ENCODE assay signal across 24 cellular contexts in the genomic region with DNA sequence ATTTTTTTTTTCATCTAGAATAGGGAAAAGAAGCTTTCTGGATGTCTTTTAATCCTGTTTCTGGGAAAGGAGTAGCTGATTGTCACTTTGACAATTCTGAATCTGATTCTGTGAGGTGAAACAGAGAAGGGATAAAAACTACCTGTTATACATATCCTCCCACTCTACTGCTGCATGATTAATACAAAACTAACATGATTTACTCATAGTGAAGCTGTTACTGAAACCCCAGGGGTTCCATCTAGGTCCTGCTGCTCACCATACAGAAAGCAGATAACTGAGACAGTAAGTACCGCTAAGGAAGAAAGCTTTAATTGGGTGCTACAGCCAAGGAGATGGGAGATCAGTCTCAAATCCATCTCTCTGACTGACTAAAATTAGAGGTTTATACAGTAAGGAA.
"Had no signal": no experiment of that assay in that cellular context is flagged by ENCODE, and none has a peak within 500 bp of the region (broad histone marks: within the 10 kb centered on the region; RNA-seq: fewer than 3 reads in every experiment).

No MANE protein-coding gene starts in this region.

- H3K27ac ChIP-seq: dorsolateral prefrontal cortex, right lobe of liver, testis, tibial artery had no signal

- DNase-seq: cerebellar nuclear complex; dorsolateral prefrontal cortex; effector CD4-positive, alpha-beta T cell; head of caudate nucleus; kidney; natural killer cell; posterior cingulate gyrus; retina; right lobe of liver; stimulated activated CD4-positive, alpha-beta T cell treated with anti-CD3 and anti-CD28 coated beads, Interleukin-12 subunit alpha, Interleukin-12 subunit beta, amount 100 ng/mL, for 4 hours; stimulated activated CD4-positive, alpha-beta T cell treated with anti-CD3 and anti-CD28 coated beads, Interleukin-1b, Interleukin-23, amount 100 ng/mL, for 48 hours; stimulated activated CD4-positive, alpha-beta T cell treated with anti-CD3 and anti-CD28 coated beads, Interleukin-4, amount 100 ng/mL, for 1 hour; stimulated activated CD8-positive, alpha-beta memory T cell treated with anti-CD3 and anti-CD28 coated beads, Interleukin-4, amount 100 ng/mL, for 48 hours; stimulated activated naive CD8-positive, alpha-beta T cell treated with anti-CD3 and anti-CD28 coated beads, Interleukin-15, Interleukin-2, amounts not matched to agents 100 U/mL and 50 U/mL, for 24 hours; substantia nigra; testis; tibial artery had no signal

- H3K9me3 Mint-ChIP-seq: type B pancreatic cell had no signal

- H3K27ac Mint-ChIP-seq: memory B cell, natural killer cell, type B pancreatic cell had no signal

- H3K4me2 ChIP-seq: smooth muscle cell had no signal

- H3K27me3 Mint-ChIP-seq: type B pancreatic cell had no signal

- H3K27me3 ChIP-seq: dorsolateral prefrontal cortex, right lobe of liver, testis, tibial artery had no signal

- H3K36me3 Mint-ChIP-seq: memory B cell, natural killer cell, type B pancreatic cell had no signal

- H3K36me3 ChIP-seq: right lobe of liver, tibial artery had no signal

- H3K4me3 Mint-ChIP-seq: memory B cell, natural killer cell, type B pancreatic cell had no signal

- H3K4me1 Mint-ChIP-seq: memory B cell, natural killer cell had no signal

- H3K4me1 ChIP-seq: right lobe of liver, testis had no signal

- H3K9me3 ChIP-seq: right lobe of liver, testis, tibial artery had no signal

- FAIRE-seq: colon, frontal cortex, kidney had no signal

- H3K4me3 ChIP-seq: dorsolateral prefrontal cortex, lung, right lobe of liver, smooth muscle cell, testis, tibial artery had no signal

- ATAC-seq: left lobe of liver; natural killer cell; right lobe of liver; stimulated activated naive CD8-positive, alpha-beta T cell treated with anti-CD3 and anti-CD28 coated beads, Interleukin-15, Interleukin-2, amounts not matched to agents 100 U/mL and 50 U/mL, for 24 hours had no signal
